In the genomic region with DNA sequence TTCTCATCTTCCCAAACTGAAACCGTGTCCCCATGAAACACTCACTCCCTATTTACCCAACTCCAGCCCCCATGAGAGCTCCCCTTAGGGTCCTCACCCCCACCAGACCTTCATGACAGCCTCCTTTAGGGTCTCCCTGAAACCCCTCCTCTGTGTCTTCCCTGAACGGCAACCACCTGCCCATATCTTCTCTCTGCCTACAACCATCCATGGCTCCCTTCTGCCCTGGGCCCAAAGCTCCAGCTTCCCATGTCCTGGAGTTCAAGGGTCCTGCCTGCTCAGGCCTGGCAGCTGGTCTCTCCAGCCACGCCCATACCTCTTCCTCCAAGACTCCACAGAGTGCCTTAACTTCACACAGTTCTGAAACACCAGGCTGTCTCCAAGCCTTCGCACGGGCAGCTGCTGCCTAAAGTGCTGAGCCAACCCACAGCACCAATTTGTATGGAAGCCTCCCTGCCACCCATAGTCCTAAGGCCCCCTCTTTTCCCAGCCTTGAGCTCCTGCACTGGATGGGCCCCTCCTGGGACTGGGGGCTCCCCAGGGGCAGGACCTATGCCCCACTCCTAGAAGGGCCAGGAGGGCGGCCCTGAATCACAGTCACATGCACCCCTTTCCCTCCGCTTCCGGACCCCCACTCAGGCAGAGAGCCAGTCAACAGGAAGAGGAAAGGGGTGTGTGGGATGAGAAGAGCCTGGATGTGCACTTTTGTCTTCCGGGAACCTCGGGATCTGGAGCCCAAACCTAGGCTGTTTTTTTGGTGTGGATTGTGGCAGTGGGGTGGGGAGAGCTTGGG, we compare ENCODE assay signal across 12 cellular contexts. TPM values are rescaled to one million over a fixed set of nuclear protein-coding genes. Genes with fewer than 3 reads are reported as not detected.
DNase-seq lines count a peak whose midpoint lies in the region; ATAC-seq and TF ChIP-seq lines count a peak whose summit lies in the region.
"Had no signal": no experiment of that assay in that cellular context is flagged by ENCODE, and none has a peak within 500 bp of the region (broad histone marks: within the 10 kb centered on the region; RNA-seq: fewer than 3 reads in every experiment).

No MANE protein-coding gene starts in this region.

- no peak overlapping the region for H3K4me3 ChIP-seq in heart left ventricle
- H3K4me3 ChIP-seq in muscle layer of colon (ENCODE audit: low read depth in 1 of 2, low read length in 2 of 2) = no peak overlapping the region
- no peak overlapping the region for H3K4me3 ChIP-seq in upper lobe of right lung

- H3K9ac ChIP-seq in muscle layer of colon (ENCODE audit: low read length) = no peak overlapping the region

- peak overlapping the region; percentile 71 for H3K27ac Mint-ChIP-seq in activated T-helper 17 cell treated with anti-CD3 and anti-CD28 coated beads, Interleukin-2, amount 50 U/mL, for 72 hours
- H3K27ac Mint-ChIP-seq: progenitor cell of endocrine pancreas had no signal

- DNase-seq in heart left ventricle = peak in 1 of 5 donors; percentile 64
- no peak for DNase-seq in cardiac septum (ENCODE audit: low spot score)
- no peak for DNase-seq in upper lobe of right lung
- DNase-seq in iPS-NIHi7 (ENCODE audit: extremely low spot score) = no peak
- no peak for DNase-seq in stimulated activated CD4-positive, alpha-beta T cell treated with anti-CD3 and anti-CD28 coated beads, Interleukin-4, amount 100 ng/mL, for 1 hour
- DNase-seq in activated gamma-delta T cell (lab: John Stamatoyannopoulos, UW) = no peak
- DNase-seq: AML-193; NCI-H187 treated with DMSO at 0.1 percent for 48 hours; stimulated activated CD4-positive, alpha-beta T cell treated with anti-CD3 and anti-CD28 coated beads, Interleukin-1b, Interleukin-23, amount 100 ng/mL, for 48 hours had no signal

- H3K9me3 Mint-ChIP-seq in activated T-helper 17 cell treated with anti-CD3 and anti-CD28 coated beads, Interleukin-2, amount 50 U/mL, for 72 hours = no peaks in the 10 kb centered on the region

- TF ChIP-seq POLR2A in heart left ventricle (IDR thresholded peaks at IDR 0.05) = no peak

- no peaks in the 10 kb centered on the region for H3K36me3 Mint-ChIP-seq in activated T-helper 17 cell treated with anti-CD3 and anti-CD28 coated beads, Interleukin-2, amount 50 U/mL, for 72 hours (ENCODE audit: low read depth)

- H3K4me1 ChIP-seq in heart left ventricle = peaks cover 0 to 39% (median 0%) of the 10 kb centered on the region in 12 donors
- no peaks in the 10 kb centered on the region for H3K4me1 ChIP-seq in muscle layer of colon (ENCODE audit: insufficient read depth, low read length)
- H3K4me1 ChIP-seq in upper lobe of right lung = peaks cover 12% of the 10 kb centered on the region

- no peaks in the 10 kb centered on the region for H3K9me3 ChIP-seq in heart left ventricle
- H3K9me3 ChIP-seq in muscle layer of colon (ENCODE audit: low read length) = no peaks in the 10 kb centered on the region
- H3K9me3 ChIP-seq in upper lobe of right lung = no peaks in the 10 kb centered on the region

- ATAC-seq in heart left ventricle = peak in 3 of 4 donors; percentile 16 to 47 (median 18)
- no peak for ATAC-seq in activated T-helper 17 cell treated with anti-CD3 and anti-CD28 coated beads, Interleukin-2, amount 50 U/mL, for 72 hours (replicated peaks)
- peak; percentile 21 for ATAC-seq in upper lobe of right lung

- H3K27ac ChIP-seq in heart left ventricle (peak overlapping the region in 4 of 12 donors; percentile 26 to 91 (median 38)), muscle layer of colon (ENCODE audit: low read depth, low read length) (peak overlapping the region; percentile 3), upper lobe of right lung (no peak overlapping the region)

- intact Hi-C loops in heart left ventricle (cut with DNase I) (no loop called here), cardiac septum (cut with DNase I) (no loop called here), upper lobe of right lung (cut with DNase I) (no loop called here)

- WGBS in heart left ventricle, 4 donors = 50 to 62% (median 58%) methylated on average over 10 of the region's 10 CpGs

- H3K27me3 ChIP-seq in heart left ventricle (peaks cover 0 to 16% (median 0%) of the 10 kb centered on the region in 9 donors), muscle layer of colon (ENCODE audit: control insufficient read depth in 1 of 2, insufficient read depth in 2 of 2, low read length in 2 of 2) (no peaks in the 10 kb centered on the region), upper lobe of right lung (no peaks in the 10 kb centered on the region)

- H3K4me3 Mint-ChIP-seq in activated T-helper 17 cell treated with anti-CD3 and anti-CD28 coated beads, Interleukin-2, amount 50 U/mL, for 72 hours = peak overlapping the region; percentile 56

- H3K36me3 ChIP-seq in heart left ventricle (no peaks in the 10 kb centered on the region), muscle layer of colon (ENCODE audit: insufficient read depth, low read length) (no peaks in the 10 kb centered on the region), upper lobe of right lung (no peaks in the 10 kb centered on the region)

- H3K4me1 Mint-ChIP-seq in activated T-helper 17 cell treated with anti-CD3 and anti-CD28 coated beads, Interleukin-2, amount 50 U/mL, for 72 hours = peaks cover 17% of the 10 kb centered on the region

- H3K27me3 Mint-ChIP-seq in activated T-helper 17 cell treated with anti-CD3 and anti-CD28 coated beads, Interleukin-2, amount 50 U/mL, for 72 hours = no peaks in the 10 kb centered on the region

- TF ChIP-seq CTCF in heart left ventricle (IDR thresholded peaks at IDR 0.05) = no peak
- no peak for TF ChIP-seq CTCF in upper lobe of right lung (IDR thresholded peaks at IDR 0.05)

RNA-seq across cellular contexts. Expression of a gene that starts 4.9 kb away (rescaled TPM):
- 1 to 10 TPM in 1 of 9 donors, under 1 TPM in 2, not detected in 6; 0.23 to 1.5 (median 0.54) TPM for total RNA-seq in heart left ventricle
- under 1 TPM; 0.06 to 0.15 TPM for polyA plus RNA-seq in heart left ventricle
- total RNA-seq in cardiac septum = not detected
- 1 to 10 TPM in 1 of 2 donors, under 1 TPM in 1; 0.65 to 2.8 TPM for total RNA-seq in activated T-helper 17 cell treated with anti-CD3 and anti-CD28 coated beads, Interleukin-2, amount 50 U/mL, for 72 hours
- 0.58 TPM for total RNA-seq in upper lobe of right lung
- total RNA-seq: progenitor cell of endocrine pancreas had no signal

RNA-seq across cellular contexts. Expression of a gene that starts 25.1 kb away (rescaled TPM):
- total RNA-seq in heart left ventricle = 1 to 10 TPM in 4 of 9 donors, under 1 TPM in 4, not detected in 1; 0.29 to 6.4 (median 1.1) TPM
- polyA plus RNA-seq in heart left ventricle = under 1 TPM; 0.22 to 0.38 TPM
- total RNA-seq in cardiac septum = 0.92 TPM
- not detected for total RNA-seq in activated T-helper 17 cell treated with anti-CD3 and anti-CD28 coated beads, Interleukin-2, amount 50 U/mL, for 72 hours
- total RNA-seq in upper lobe of right lung = 1.4 TPM
- total RNA-seq: progenitor cell of endocrine pancreas had no signal

RNA-seq across cellular contexts. Expression of a gene that starts 26.2 kb away (rescaled TPM):
- total RNA-seq in heart left ventricle (100 to 1,000 TPM in 4 of 9 donors, 10 to 100 TPM in 5; 65.9 to 124 (median 96.9) TPM), cardiac septum (77.0 TPM), upper lobe of right lung (83.9 TPM)
- 100 to 1,000 TPM in 1 of 2 donors, 10 to 100 TPM in 1; 60.1 to 170 TPM for polyA plus RNA-seq in heart left ventricle
- total RNA-seq in activated T-helper 17 cell treated with anti-CD3 and anti-CD28 coated beads, Interleukin-2, amount 50 U/mL, for 72 hours = 10 to 100 TPM; 61.8 to 82.5 TPM

RNA-seq across cellular contexts. Expression of a gene that starts 30.0 kb away (rescaled TPM):
- total RNA-seq in heart left ventricle (1 to 10 TPM in 1 of 9 donors, under 1 TPM in 5, not detected in 3; 0.16 to 1.4 (median 0.54) TPM), cardiac septum (0.54 TPM), upper lobe of right lung (97.9 TPM)
- polyA plus RNA-seq in heart left ventricle = 1 to 10 TPM in 1 of 2 donors, under 1 TPM in 1; 0.34 to 1.1 TPM
- total RNA-seq in activated T-helper 17 cell treated with anti-CD3 and anti-CD28 coated beads, Interleukin-2, amount 50 U/mL, for 72 hours = not detected
- total RNA-seq: progenitor cell of endocrine pancreas had no signal

RNA-seq across cellular contexts. Expression of a gene that starts 38.0 kb away (rescaled TPM):
- 1 to 10 TPM in 1 of 9 donors, not detected in 8; 2.6 TPM for total RNA-seq in heart left ventricle
- 1 to 10 TPM; 4.8 to 9.2 TPM for polyA plus RNA-seq in heart left ventricle
- total RNA-seq in cardiac septum = 0.75 TPM
- not detected for total RNA-seq in activated T-helper 17 cell treated with anti-CD3 and anti-CD28 coated beads, Interleukin-2, amount 50 U/mL, for 72 hours
- 12.5 TPM for total RNA-seq in upper lobe of right lung
- total RNA-seq: progenitor cell of endocrine pancreas had no signal
